Comparison of ENCODE assay signal across 8 cellular contexts in the genomic region with DNA sequence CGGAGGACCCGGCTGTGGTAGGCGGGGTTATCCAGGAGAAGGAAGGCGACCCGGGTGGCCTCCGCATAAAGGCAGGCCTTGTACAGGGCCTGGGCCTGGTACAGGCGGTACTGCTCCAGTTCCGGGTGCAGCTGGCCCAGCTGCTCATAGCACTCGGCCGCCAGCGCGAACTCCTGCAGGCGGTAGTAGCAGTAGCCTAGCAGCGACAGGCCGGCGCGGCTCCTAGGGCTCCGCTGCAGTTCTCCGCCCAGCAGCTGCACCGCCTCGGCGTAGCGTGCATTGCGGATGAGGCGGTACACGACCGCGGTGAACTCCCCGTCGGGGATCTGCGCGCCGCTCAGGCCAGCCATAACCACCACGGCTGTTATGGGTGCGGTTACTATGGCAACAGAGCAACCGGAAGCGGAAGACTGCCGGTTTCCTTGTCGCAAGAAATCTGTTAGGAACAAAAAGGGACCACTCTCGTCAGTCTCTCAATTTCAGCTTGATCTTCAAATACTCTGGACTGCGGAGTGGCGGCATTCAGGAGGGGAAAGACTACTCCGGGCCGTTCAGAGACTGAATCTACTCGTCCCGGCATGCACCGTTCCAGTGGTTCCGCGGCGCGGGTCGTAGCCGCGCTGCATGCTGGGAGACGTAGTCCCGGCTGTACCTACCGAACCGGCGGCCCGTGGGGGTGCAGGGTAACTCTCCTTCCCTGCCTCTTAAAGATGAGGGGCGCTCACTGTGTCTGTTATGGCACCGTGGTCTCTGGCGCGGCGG.
DNase-seq lines count a peak whose midpoint lies in the region; TF ChIP-seq lines count a peak whose summit lies in the region.

No MANE protein-coding gene starts in this region.

- CTCF ChIA-PET in RWPE1 (lab: Yijun Ruan, JAX) = interaction anchor here (0.6 to 1.1 kb wide), 2 partner anchors 18 to 122 kb away, joined by 3 read pairs; no protein-coding TSS in a partner anchor

- peak; percentile 95 for DNase-seq in ELF-1 (ENCODE audit: low read depth, low spot score)
- DNase-seq in H7 = peak; percentile 88
- peak; percentile 86 for DNase-seq in LoVo (ENCODE audit: low spot score)
- DNase-seq in RWPE1 (ENCODE audit: low spot score) = peak; percentile 93
- peak; percentile 95 for DNase-seq in activated effector memory CD4-positive, alpha-beta T cell treated with anti-CD3 and anti-CD28 coated beads, Interleukin-2, amount 50 U/mL, for 16 hours
- DNase-seq in fibroblast of the conjunctiva (ENCODE audit: low read depth) = peak; percentile 78
- DNase-seq in stimulated activated naive CD4-positive, alpha-beta T cell treated with Interleukin-2 at 50 U/mL for 16 hours (lab: John Stamatoyannopoulos, UW) = peak; percentile 88

- H3K4me3 ChIP-seq in H7 (ENCODE audit: insufficient read depth, low read depth, low read length) = peak overlapping the region; percentile 75

- H3K36me3 Mint-ChIP-seq in nephron (ENCODE audit: low read depth) = peaks cover 21% of the 10 kb centered on the region

- no peaks in the 10 kb centered on the region for H3K27me3 Mint-ChIP-seq in nephron (ENCODE audit: low read depth)

- peaks cover 52% of the 10 kb centered on the region for H3K4me1 Mint-ChIP-seq in nephron

- peak overlapping the region; percentile 90 for H3K27ac ChIP-seq in RWPE1

- no peaks in the 10 kb centered on the region for H3K27me3 ChIP-seq in H7 (ENCODE audit: control insufficient read depth, insufficient read depth, low read length)

- POLR2A ChIA-PET in RWPE1 (lab: Yijun Ruan, JAX; ENCODE audit: low non-redundant PET) = no interaction called here

- peak overlapping the region; percentile 92 to 98 (median 95) for H3K4me3 Mint-ChIP-seq in nephron

- TF ChIP-seq CTCF in RWPE1 (conservative IDR thresholded peaks at IDR 0.05; ENCODE audit: low read depth) (no peak), nephron (IDR thresholded peaks at IDR 0.05; ENCODE audit: unreplicated experiment in 3 of 3) (no peak)

- peaks cover 7% of the 10 kb centered on the region for H3K9me3 Mint-ChIP-seq in nephron

- H3K36me3 ChIP-seq in H7 (replicated peaks; ENCODE audit: control insufficient read depth, insufficient read depth, low read length) = no peaks in the 10 kb centered on the region

- H3K27ac Mint-ChIP-seq in nephron = peak overlapping the region; percentile 99 to 100 (median 100)

Comparison
In these comparisons a context has a peak if more than half of its experiments do, and no peak if none do; other contexts are left out.
1. Peak in every context shown above with its lines: DNase-seq, H3K4me3 ChIP-seq and H3K27ac ChIP-seq.